Comparison of ENCODE assay signal across 15 cellular contexts in genomic region chrX:48578661-48579128, GRCh38. TPM values are rescaled to one million over a fixed set of nuclear protein-coding genes. Genes with fewer than 3 reads are reported as not detected.
A peak's percentile ranks its signal among the peaks of the same experiment; 100 is the strongest.
DNase-seq lines count a peak whose midpoint lies in the region; ATAC-seq and TF ChIP-seq lines count a peak whose summit lies in the region.
"Had no signal": no experiment of that assay in that cellular context is flagged by ENCODE, and none has a peak within 500 bp of the region (broad histone marks: within the 10 kb centered on the region; RNA-seq: fewer than 3 reads in every experiment).

No MANE protein-coding gene starts in this region.

- no peak for TF ChIP-seq CTCF in hepatocyte (IDR thresholded peaks at IDR 0.05; ENCODE audit: poor library complexity)

- peak; percentile 40 for DNase-seq in DMS53 (lab: John Stamatoyannopoulos, UW)
- no peak for DNase-seq in DMS53 treated with DMSO at 0.1 percent for 48 hours (lab: John Stamatoyannopoulos, UW; ENCODE audit: unreplicated experiment)
- DNase-seq in H7, result peak; percentile 5
- no peak for DNase-seq in T-helper 17 cell
- no peak for DNase-seq in hepatocyte (ENCODE audit: low spot score)
- no peak for DNase-seq in NCI-H748 (lab: John Stamatoyannopoulos, UW; ENCODE audit: unreplicated experiment)
- no peak for DNase-seq in activated CD4-positive, CD25-positive, alpha-beta regulatory T cell (lab: John Stamatoyannopoulos, UW)
- DNase-seq: activated CD4-positive, alpha-beta T cell treated with anti-CD3 and anti-CD28 coated beads for 1 hour; GF-D8; lower lobe of right lung; sigmoid colon; stimulated activated CD4-positive, alpha-beta T cell treated with anti-CD3 and anti-CD28 coated beads, Interleukin-4, amount 100 ng/mL, for 4 hours; uterus had no signal

- H3K36me3 ChIP-seq in H7 (replicated peaks; ENCODE audit: control insufficient read depth, insufficient read depth, low read length) (peaks cover 24% of the 10 kb centered on the region), hepatocyte (replicated peaks; ENCODE audit: insufficient read depth, low read depth) (peaks cover 4% of the 10 kb centered on the region)
- H3K36me3 ChIP-seq: uterus had no signal

- H3K4me3 ChIP-seq in H7 (ENCODE audit: insufficient read depth, low read depth, low read length), result no peak overlapping the region
- no peak overlapping the region for H3K4me3 ChIP-seq in hepatocyte
- H3K4me3 ChIP-seq: lower lobe of right lung, sigmoid colon, uterus had no signal

- no peak overlapping the region for H2AFZ ChIP-seq in hepatocyte

- H3K9me2 ChIP-seq in hepatocyte (replicated peaks; ENCODE audit: insufficient read depth), result no peaks in the 10 kb centered on the region

- peak overlapping the region; percentile 53 for H3K27ac Mint-ChIP-seq in T-helper 17 cell

- no peak overlapping the region for H3K4me2 ChIP-seq in hepatocyte

- H3K9me3 ChIP-seq in T-helper 17 cell (ENCODE audit: control insufficient read depth, low read length, poor library complexity, severe bottlenecking), result no peaks in the 10 kb centered on the region
- H3K9me3 ChIP-seq in hepatocyte (ENCODE audit: low read depth), result no peaks in the 10 kb centered on the region
- H3K9me3 ChIP-seq: lower lobe of right lung, neutrophil, sigmoid colon, uterus had no signal

- peak overlapping the region; percentile 61 for H3K4me3 Mint-ChIP-seq in T-helper 17 cell

- peaks cover 20% of the 10 kb centered on the region for H3K4me1 Mint-ChIP-seq in T-helper 17 cell

- no peaks in the 10 kb centered on the region for H3K27me3 ChIP-seq in H7 (ENCODE audit: control insufficient read depth, insufficient read depth, low read length)
- H3K27me3 ChIP-seq in hepatocyte, result no peaks in the 10 kb centered on the region
- H3K27me3 ChIP-seq: neutrophil, sigmoid colon, uterus had no signal

- peak overlapping the region; percentile 31 for H3K27ac ChIP-seq in hepatocyte
- H3K27ac ChIP-seq: lower lobe of right lung, neutrophil, sigmoid colon, uterus had no signal

- H3K27me3 Mint-ChIP-seq in T-helper 17 cell, result no peaks in the 10 kb centered on the region

- peaks cover 4% of the 10 kb centered on the region for H3K36me3 Mint-ChIP-seq in T-helper 17 cell (ENCODE audit: low read depth)

- H3K79me2 ChIP-seq in hepatocyte, result peaks cover 14% of the 10 kb centered on the region

- no peaks in the 10 kb centered on the region for H3K4me1 ChIP-seq in hepatocyte (ENCODE audit: insufficient read depth)
- H3K4me1 ChIP-seq: uterus had no signal

- ATAC-seq in T-helper 17 cell (no peak), GM21717 (IDR thresholded peaks at IDR 0.05; ENCODE audit: unreplicated experiment) (no peak)
- ATAC-seq: lower lobe of right lung had no signal

- no peaks in the 10 kb centered on the region for H4K20me1 ChIP-seq in hepatocyte (ENCODE audit: insufficient read depth, poor library complexity, severe bottlenecking)

- WGBS in hepatocyte (ENCODE audit: low lambda C conversion rate, missing lambda C conversion rate), result 50% methylated on average over 2 of the region's 2 CpGs

RNA-seq across cellular contexts. Expression of gene RBM3, which starts 4.4 kb away (rescaled TPM):
- total RNA-seq in H7 (2014; rRNA removed; shearing (Covaris generic)), result 112 and 116 TPM in 2 replicates
- total RNA-seq in T-helper 17 cell, result 100 to 1,000 TPM; 319 to 380 TPM
- 98.6 and 135 TPM in 2 replicates for total RNA-seq in hepatocyte
- polyA plus RNA-seq in hepatocyte, result 64.8 and 102 TPM in 2 replicates

RNA-seq across cellular contexts. Expression of gene WDR13, which starts 18.6 kb away (rescaled TPM):
- 24.3 and 55.1 TPM in 2 replicates for total RNA-seq in H7 (2014; rRNA removed; shearing (Covaris generic))
- total RNA-seq in T-helper 17 cell (10 to 100 TPM; 49.1 to 53.3 TPM), hepatocyte (76.9 and 117 TPM in 2 replicates)
- 158 and 167 TPM in 2 replicates for polyA plus RNA-seq in hepatocyte

RNA-seq across cellular contexts. Expression of gene TBC1D25, which starts 39.2 kb away (rescaled TPM):
- 4.0 and 6.5 TPM in 2 replicates for total RNA-seq in H7 (2014; rRNA removed; shearing (Covaris generic))
- total RNA-seq in T-helper 17 cell (10 to 100 TPM; 23.2 to 31.3 TPM), hepatocyte (3.0 and 4.5 TPM in 2 replicates)
- polyA plus RNA-seq in hepatocyte, result 11.0 and 11.2 TPM in 2 replicates

RNA-seq across cellular contexts. Expression of gene EBP, which starts 57.1 kb away (rescaled TPM):
- total RNA-seq in H7 (2014; rRNA removed; shearing (Covaris generic)), result 158 and 159 TPM in 2 replicates
- 10 to 100 TPM; 43.9 to 53.6 TPM for total RNA-seq in T-helper 17 cell
- total RNA-seq in hepatocyte, result 225 and 235 TPM in 2 replicates
- polyA plus RNA-seq in hepatocyte, result 286 and 390 TPM in 2 replicates

Comparison
In these comparisons a context has a peak if more than half of its experiments do, and no peak if none do; other contexts are left out.
1. DNase-seq: peak in DMS53 (single experiment) and H7 (single experiment); none in DMS53 treated with DMSO at 0.1 percent for 48 hours (single experiment), T-helper 17 cell (0 of 3), hepatocyte (single experiment), NCI-H748 (single experiment) and activated CD4-positive, CD25-positive, alpha-beta regulatory T cell (0 of 4).